1 cellular context compared by ENCODE assay signal in genomic region chr3:110623571-110623970, GRCh38.
TF ChIP-seq lines count a peak whose summit lies in the region.

No MANE protein-coding gene starts in this region.

TF ChIP-seq in liver, 16 proteins besides CTCF, POLR2A, EP300 and RAD21 (continued from another document):
- TF ChIP-seq REST (IDR thresholded peaks at IDR 0.05), result no peak
- peak in 1 of 2 donors; percentile 20 for TF ChIP-seq RXRA (IDR thresholded peaks at IDR 0.05)
- no peak for TF ChIP-seq YY1 (IDR thresholded peaks at IDR 0.05)
- no peak for TF ChIP-seq FOXA2 (IDR thresholded peaks at IDR 0.05)
- TF ChIP-seq FOXA1 (IDR thresholded peaks at IDR 0.05), result no peak
